Comparison of ENCODE assay signal across 8 cellular contexts in the genomic region with DNA sequence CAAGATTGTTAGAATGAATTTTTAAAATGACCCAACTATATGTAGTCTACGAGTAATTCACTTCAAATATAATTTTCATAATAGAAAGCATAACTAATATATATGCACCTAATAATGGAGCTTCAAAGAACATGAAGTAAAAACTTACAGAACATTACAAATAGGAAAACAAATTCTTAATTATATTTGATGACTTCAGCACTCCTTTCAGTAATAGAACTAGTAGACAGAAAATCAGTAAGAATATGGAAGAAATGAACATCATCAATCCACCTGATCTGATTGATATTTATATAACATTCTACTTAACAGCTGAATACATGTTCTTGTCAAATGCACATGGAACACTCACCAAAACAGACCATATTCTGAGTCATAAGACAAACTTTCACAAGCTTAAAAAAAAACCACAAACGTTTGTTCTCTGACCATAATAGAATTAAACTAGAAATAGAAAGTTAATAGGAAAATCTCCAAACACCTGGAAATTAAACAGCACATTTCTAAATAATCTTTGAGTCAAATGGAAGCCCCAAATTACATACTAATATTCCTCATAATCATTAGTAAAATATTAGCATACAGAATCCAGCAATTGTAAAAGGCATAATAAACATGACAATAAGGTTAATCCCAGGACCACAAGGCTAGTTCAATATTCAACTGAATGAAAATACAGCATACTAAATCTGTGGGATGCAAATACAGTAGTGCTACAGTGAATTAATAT. TPM values are rescaled to one million over a fixed set of nuclear protein-coding genes. Genes with fewer than 3 reads are reported as not detected.
DNase-seq lines count a peak whose midpoint lies in the region; ATAC-seq and TF ChIP-seq lines count a peak whose summit lies in the region.

No MANE protein-coding gene starts in this region.

- peaks cover 21% of the 10 kb centered on the region for H3K36me3 Mint-ChIP-seq in Caco-2 (ENCODE audit: insufficient read depth, unreplicated experiment)

- H3K9me3 Mint-ChIP-seq in Caco-2 (ENCODE audit: unreplicated experiment), result no peaks in the 10 kb centered on the region

- TF ChIP-seq CTCF in AG09309 (IDR thresholded peaks at IDR 0.05; ENCODE audit: control insufficient read depth, insufficient read depth, low read depth, low read length, missing control alignments) (no peak), stomach (IDR thresholded peaks at IDR 0.05) (no peak), brain microvascular endothelial cell (IDR thresholded peaks at IDR 0.05; ENCODE audit: low read depth, low read length, missing control alignments) (no peak), Caco-2 (IDR thresholded peaks at IDR 0.05; ENCODE audit: insufficient read depth in 1 of 2, low read depth in 1 of 2, low read length in 1 of 2, severe bottlenecking in 1 of 2, unreplicated experiment in 1 of 2) (no peak)

- H3K4me1 ChIP-seq in stomach (peaks cover 0 to 29% (median 8%) of the 10 kb centered on the region in 4 donors), Caco-2 (no peaks in the 10 kb centered on the region)

- H3K27me3 Mint-ChIP-seq in Caco-2 (ENCODE audit: insufficient read depth, unreplicated experiment), result no peaks in the 10 kb centered on the region

- no peak overlapping the region for H3K27ac Mint-ChIP-seq in Caco-2 (ENCODE audit: unreplicated experiment)

- H3K4me3 ChIP-seq in AG09309 (ENCODE audit: control insufficient read depth, low read depth, low read length) (no peak overlapping the region), stomach (no peak overlapping the region), brain microvascular endothelial cell (ENCODE audit: low read depth, low read length) (no peak overlapping the region), Caco-2 (ENCODE audit: low read depth, low read length) (no peak overlapping the region)

- H3K27ac ChIP-seq in stomach (no peak overlapping the region), brain microvascular endothelial cell (no peak overlapping the region)

- H3K27me3 ChIP-seq in stomach, result no peaks in the 10 kb centered on the region
- no peaks in the 10 kb centered on the region for H3K27me3 ChIP-seq in brain microvascular endothelial cell (replicated peaks)
- H3K27me3 ChIP-seq in Caco-2 (replicated peaks; ENCODE audit: control insufficient read depth, insufficient read depth, low read length), result no peaks in the 10 kb centered on the region

- H3K9me3 ChIP-seq in stomach (no peaks in the 10 kb centered on the region), Caco-2 (no peaks in the 10 kb centered on the region)

- H3K4me1 Mint-ChIP-seq in Caco-2 (ENCODE audit: low read depth, unreplicated experiment), result no peaks in the 10 kb centered on the region

- CTCF ChIA-PET in Caco-2 (lab: Charles Lee), result no interaction called here

- TF ChIP-seq EP300 in stomach (IDR thresholded peaks at IDR 0.05), result no peak

- BruUV-seq in Caco-2 (replicated peaks; lab: Mats Ljungman, UMichigan), result no TSS peak

- DNase-seq in AG09309 (ENCODE audit: low read depth) (peak; percentile 27), dermis microvascular lymphatic vessel endothelial cell (ENCODE audit: low read depth in 2 of 2) (peak; percentile 6 to 72), stomach (no peak), brain microvascular endothelial cell (no peak), Caco-2 (no peak)
- no peak for DNase-seq in effector CD8-positive, alpha-beta T cell (lab: John Stamatoyannopoulos, UW)

- WGBS in stomach, 5 donors, result 45 to 51% (median 48%) methylated on average over 2 of the region's 2 CpGs

- no peak for TF ChIP-seq POLR2A in stomach (IDR thresholded peaks at IDR 0.05)

- no peaks in the 10 kb centered on the region for H3K36me3 ChIP-seq in stomach
- H3K36me3 ChIP-seq in brain microvascular endothelial cell (replicated peaks), result no peaks in the 10 kb centered on the region
- no peaks in the 10 kb centered on the region for H3K36me3 ChIP-seq in Caco-2 (ENCODE audit: control insufficient read depth, insufficient read depth, low read length)

- intact Hi-C loops in stomach (cut with DNase I; ENCODE audit: low total_unique reads) (no loop called here), Caco-2 (cut with micrococcal nuclease; ENCODE audit: unreplicated experiment) (no loop called here)

- in situ Hi-C loops in brain microvascular endothelial cell (cut with HindIII; ENCODE audit: low pct_ligation_motif_present, low sequenced_read_pairs), result no loop called here

- POLR2A ChIA-PET in Caco-2 (lab: Charles Lee), result no interaction called here

- ATAC-seq in GM21360 (IDR thresholded peaks at IDR 0.05; ENCODE audit: unreplicated experiment), result peak; percentile 90
- peak; percentile 84 for ATAC-seq in HG03558 (IDR thresholded peaks at IDR 0.05; ENCODE audit: extremely low read depth, unreplicated experiment)

- H3K4me3 Mint-ChIP-seq in Caco-2 (ENCODE audit: unreplicated experiment), result no peak overlapping the region

RNA-seq across cellular contexts. Expression of gene BRAF, which starts 48.0 kb away (rescaled TPM):
- total RNA-seq in dermis microvascular lymphatic vessel endothelial cell, result 13.0 and 18.8 TPM in 2 replicates
- total RNA-seq in stomach, result 100 to 1,000 TPM in 1 of 5 donors, 10 to 100 TPM in 4; 24.0 to 105 (median 43.3) TPM
- polyA plus RNA-seq in stomach, result 1 to 10 TPM; 3.9 to 6.9 (median 4.6) TPM
- total RNA-seq in Caco-2 (2022), result 38.5 and 44.6 TPM in 2 replicates

Comparison
In these comparisons a context has a peak if more than half of its experiments do, and no peak if none do; other contexts are left out.
1. DNase-seq: peak in AG09309 (single experiment) and dermis microvascular lymphatic vessel endothelial cell (2 of 2); none in stomach (single experiment), brain microvascular endothelial cell (single experiment), effector CD8-positive, alpha-beta T cell (single experiment) and Caco-2 (0 of 2).